23 cellular contexts compared by ENCODE assay signal in genomic region chr12:123163227-123163626, GRCh38.
DNase-seq lines count a peak whose midpoint lies in the region; TF ChIP-seq lines count a peak whose summit lies in the region.
"Had no signal": no experiment of that assay in that cellular context is flagged by ENCODE, and none has a peak within 500 bp of the region (broad histone marks: within the 10 kb centered on the region; RNA-seq: fewer than 3 reads in every experiment).

No MANE protein-coding gene starts in this region.

- TF ChIP-seq CTCF in nephron (IDR thresholded peaks at IDR 0.05; ENCODE audit: unreplicated experiment in 3 of 3) (no peak), GM20000 (IDR thresholded peaks at IDR 0.05; ENCODE audit: extremely low read depth, missing control alignments) (no peak)

- H3K27ac Mint-ChIP-seq in nephron: peak overlapping the region; percentile 66 to 80 (median 80)
- H3K27ac Mint-ChIP-seq: activated naive CD8-positive, alpha-beta T cell; IgD-negative memory B cell had no signal

- no peak overlapping the region for H3K9ac ChIP-seq in endocrine pancreas (ENCODE audit: control insufficient read depth, insufficient read depth, low read length)

- H3K4me3 ChIP-seq in endocrine pancreas (ENCODE audit: control insufficient read depth, insufficient read depth, low read length): peak overlapping the region; percentile 68
- H3K4me3 ChIP-seq: ascending aorta, esophagus muscularis mucosa, gastrocnemius medialis, GM23338, MG63, right lobe of liver, SJCRH30 had no signal

- no peaks in the 10 kb centered on the region for H3K9me3 ChIP-seq in endocrine pancreas (ENCODE audit: control insufficient read depth, low read length)
- H3K9me3 ChIP-seq: ascending aorta, esophagus muscularis mucosa, gastrocnemius medialis, MG63, right lobe of liver, SJCRH30 had no signal

- H3K4me3 Mint-ChIP-seq in nephron: peak overlapping the region in 1 of 3 experiments; percentile 43
- H3K4me3 Mint-ChIP-seq: activated naive CD8-positive, alpha-beta T cell; GM23338; naive thymus-derived CD4-positive, alpha-beta T cell had no signal

- H3K9me3 Mint-ChIP-seq in nephron: no peaks in the 10 kb centered on the region
- H3K9me3 Mint-ChIP-seq: GM23338; IgD-negative memory B cell; naive thymus-derived CD4-positive, alpha-beta T cell had no signal

- H3K27me3 Mint-ChIP-seq in nephron (ENCODE audit: low read depth): no peaks in the 10 kb centered on the region
- H3K27me3 Mint-ChIP-seq: activated naive CD8-positive, alpha-beta T cell; IgD-negative memory B cell; naive thymus-derived CD4-positive, alpha-beta T cell had no signal

- H3K36me3 ChIP-seq in endocrine pancreas (ENCODE audit: control insufficient read depth, insufficient read depth, low read length): no peaks in the 10 kb centered on the region

- DNase-seq in DMS53 treated with DMSO at 0.1 percent for 48 hours (lab: John Stamatoyannopoulos, UW; ENCODE audit: unreplicated experiment) (peak; percentile 87), NCI-H1048 (lab: John Stamatoyannopoulos, UW) (peak; percentile 45), RPMI8226 (no peak), GM20000 (ENCODE audit: low spot score) (no peak), NCI-H1092 treated with DMSO at 0.1 percent for 48 hours (lab: John Stamatoyannopoulos, UW) (no peak)
- no peak for DNase-seq in activated effector memory CD4-positive, alpha-beta T cell treated with anti-CD3 and anti-CD28 coated beads, Interleukin-2, amount 50 U/mL, for 16 hours
- DNase-seq: C1 segment of cervical spinal cord; gastrocnemius medialis; hypothalamus; MG63; naive thymus-derived CD4-positive, alpha-beta T cell; NCI-H1436 treated with DMSO at 0.1 percent for 48 hours; NCI-H82; right lobe of liver; SJCRH30; T-helper 1 cell had no signal

- no peaks in the 10 kb centered on the region for H3K27me3 ChIP-seq in endocrine pancreas (ENCODE audit: control insufficient read depth, insufficient read depth, low read length)
- H3K27me3 ChIP-seq: ascending aorta, esophagus muscularis mucosa, gastrocnemius medialis, MG63, right lobe of liver, SJCRH30 had no signal

- H3K36me3 Mint-ChIP-seq in nephron (ENCODE audit: low read depth): peaks cover 47% of the 10 kb centered on the region

- no peaks in the 10 kb centered on the region for H3K4me1 Mint-ChIP-seq in nephron
- H3K4me1 Mint-ChIP-seq: naive thymus-derived CD4-positive, alpha-beta T cell had no signal

- peaks cover 32% of the 10 kb centered on the region for H3K4me1 ChIP-seq in endocrine pancreas (ENCODE audit: control insufficient read depth, insufficient read depth, low read length)
- H3K4me1 ChIP-seq: ascending aorta, esophagus muscularis mucosa, gastrocnemius medialis, SJCRH30 had no signal

Comparison
In these comparisons a context has a peak if more than half of its experiments do, and no peak if none do; other contexts are left out.
1. DNase-seq: peak in DMS53 treated with DMSO at 0.1 percent for 48 hours (single experiment) and NCI-H1048 (single experiment); none in activated effector memory CD4-positive, alpha-beta T cell treated with anti-CD3 and anti-CD28 coated beads, Interleukin-2, amount 50 U/mL, for 16 hours (single experiment), RPMI8226 (single experiment), GM20000 (single experiment) and NCI-H1092 treated with DMSO at 0.1 percent for 48 hours (single experiment).